Comparison of ENCODE assay signal across 9 cellular contexts in genomic region chr10:104329754-104330153, GRCh38. TPM values are rescaled to one million over a fixed set of nuclear protein-coding genes. Genes with fewer than 3 reads are reported as not detected.
DNase-seq lines count a peak whose midpoint lies in the region; ATAC-seq and TF ChIP-seq lines count a peak whose summit lies in the region.
"Had no signal": no experiment of that assay in that cellular context is flagged by ENCODE, and none has a peak within 500 bp of the region (broad histone marks: within the 10 kb centered on the region; RNA-seq: fewer than 3 reads in every experiment).

No MANE protein-coding gene starts in this region.

- no peaks in the 10 kb centered on the region for H3K27me3 ChIP-seq in fibroblast of lung (ENCODE audit: control insufficient read depth, insufficient read depth, low read length)

- H3K36me3 ChIP-seq in fibroblast of lung (ENCODE audit: control insufficient read depth, insufficient read depth, low read length): peaks cover 2% of the 10 kb centered on the region

- no peaks in the 10 kb centered on the region for H4K20me1 ChIP-seq in fibroblast of lung (ENCODE audit: control insufficient read depth, extremely low read depth, insufficient read depth, low read length)

- no peak for TF ChIP-seq CTCF in fibroblast of lung (conservative IDR thresholded peaks at IDR 0.05 in 1 of 2, IDR thresholded peaks at IDR 0.05 in 1 of 2; ENCODE audit: low read depth in 1 of 2, low read length in 2 of 2)

- H2AFZ ChIP-seq in fibroblast of lung (ENCODE audit: low read length): no peak overlapping the region

- H3K9me3 ChIP-seq in fibroblast of lung (ENCODE audit: control insufficient read depth, insufficient read depth, low read depth, low read length): no peaks in the 10 kb centered on the region

- peak overlapping the region; percentile 91 for H3K27ac ChIP-seq in fibroblast of lung (ENCODE audit: insufficient read depth, low read length)

- peak; percentile 13 for ATAC-seq in SK-N-SH treated with all-trans-retinoic acid at 6 μM for 48 hours
- ATAC-seq in GM18858 (IDR thresholded peaks at IDR 0.05; ENCODE audit: unreplicated experiment): no peak
- ATAC-seq in GM19328 (IDR thresholded peaks at IDR 0.05; ENCODE audit: unreplicated experiment): no peak

- peak overlapping the region; percentile 0 for H3K9ac ChIP-seq in fibroblast of lung (ENCODE audit: insufficient read depth, low read length)

- H3K4me1 ChIP-seq in fibroblast of lung (ENCODE audit: control insufficient read depth, extremely low read depth, insufficient read depth, low read length): peaks cover 70% of the 10 kb centered on the region

- peak overlapping the region in 2 of 4 experiments; percentile 3 to 27 for H3K4me3 ChIP-seq in fibroblast of lung (replicated peaks in 1 of 4; ENCODE audit: control extremely low read depth in 1 of 4, insufficient read depth in 1 of 4, low read depth in 3 of 4, low read length in 4 of 4)

- H3K79me2 ChIP-seq in fibroblast of lung (ENCODE audit: control insufficient read depth, insufficient read depth, low read length): peaks cover 82% of the 10 kb centered on the region

- DNase-seq in GM03348 (ENCODE audit: low spot score): peak; percentile 62
- DNase-seq in fibroblast of lung (ENCODE audit: low read depth in 2 of 2): peak; percentile 77 to 88
- peak; percentile 40 for DNase-seq in retina
- DNase-seq in NCI-H2196 (lab: John Stamatoyannopoulos, UW; ENCODE audit: unreplicated experiment): no peak
- DNase-seq in NCI-H1092 treated with DMSO at 0.1 percent for 48 hours (lab: John Stamatoyannopoulos, UW): no peak
- DNase-seq: cortex of kidney had no signal

- peak overlapping the region; percentile 42 for H3K4me2 ChIP-seq in fibroblast of lung (ENCODE audit: extremely low read depth, insufficient read depth, low read length)

TF ChIP-seq in SK-N-SH treated with all-trans-retinoic acid at 6 μM for 48 hours, 23 proteins besides CTCF, POLR2A, EP300 and RAD21:
- TF ChIP-seq ZNF70 (CRISPR knock-in tag; IDR thresholded peaks at IDR 0.05) (no peak), TSHZ2 (CRISPR knock-in tag; IDR thresholded peaks at IDR 0.05) (no peak), ESRRG (CRISPR knock-in tag; IDR thresholded peaks at IDR 0.05) (no peak), ZFP30 (CRISPR knock-in tag; IDR thresholded peaks at IDR 0.05) (no peak), POU6F1 (CRISPR knock-in tag; IDR thresholded peaks at IDR 0.05; ENCODE audit: borderline replicate concordance, low read depth) (no peak), OSR1 (CRISPR knock-in tag; IDR thresholded peaks at IDR 0.05) (no peak), GLIS3 (CRISPR knock-in tag; IDR thresholded peaks at IDR 0.05) (no peak)

RNA-seq across cellular contexts. Expression of gene ITPRIP, which starts 8.5 kb away (rescaled TPM):
- total RNA-seq in fibroblast of lung: 5.4 and 6.8 TPM in 2 replicates
- polyA plus RNA-seq in fibroblast of lung: 11.1 and 18.8 TPM in 2 replicates
- 11.1 and 18.6 TPM in 2 replicates for polyA plus RNA-seq in fibroblast of lung (2012)
- polyA minus RNA-seq in fibroblast of lung (ENCODE audit: low replicate concordance): 23.7 and 30.0 TPM in 2 replicates

RNA-seq across cellular contexts. Expression of gene CFAP58, which starts 23.9 kb away (rescaled TPM):
- total RNA-seq in fibroblast of lung: 0.26 and 0.33 TPM in 2 replicates
- 0.24 and 0.42 TPM in 2 replicates for polyA plus RNA-seq in fibroblast of lung
- polyA plus RNA-seq in fibroblast of lung (2012): 0.20 and 0.54 TPM in 2 replicates
- polyA minus RNA-seq in fibroblast of lung (ENCODE audit: low replicate concordance): not detected in 2 replicates

Comparison
In these comparisons a context has a peak if more than half of its experiments do, and no peak if none do; other contexts are left out.
1. DNase-seq: peak in GM03348 (single experiment), fibroblast of lung (2 of 2) and retina (single experiment); none in NCI-H2196 (single experiment) and NCI-H1092 treated with DMSO at 0.1 percent for 48 hours (single experiment).